8 cellular contexts compared by ENCODE assay signal in the genomic region with DNA sequence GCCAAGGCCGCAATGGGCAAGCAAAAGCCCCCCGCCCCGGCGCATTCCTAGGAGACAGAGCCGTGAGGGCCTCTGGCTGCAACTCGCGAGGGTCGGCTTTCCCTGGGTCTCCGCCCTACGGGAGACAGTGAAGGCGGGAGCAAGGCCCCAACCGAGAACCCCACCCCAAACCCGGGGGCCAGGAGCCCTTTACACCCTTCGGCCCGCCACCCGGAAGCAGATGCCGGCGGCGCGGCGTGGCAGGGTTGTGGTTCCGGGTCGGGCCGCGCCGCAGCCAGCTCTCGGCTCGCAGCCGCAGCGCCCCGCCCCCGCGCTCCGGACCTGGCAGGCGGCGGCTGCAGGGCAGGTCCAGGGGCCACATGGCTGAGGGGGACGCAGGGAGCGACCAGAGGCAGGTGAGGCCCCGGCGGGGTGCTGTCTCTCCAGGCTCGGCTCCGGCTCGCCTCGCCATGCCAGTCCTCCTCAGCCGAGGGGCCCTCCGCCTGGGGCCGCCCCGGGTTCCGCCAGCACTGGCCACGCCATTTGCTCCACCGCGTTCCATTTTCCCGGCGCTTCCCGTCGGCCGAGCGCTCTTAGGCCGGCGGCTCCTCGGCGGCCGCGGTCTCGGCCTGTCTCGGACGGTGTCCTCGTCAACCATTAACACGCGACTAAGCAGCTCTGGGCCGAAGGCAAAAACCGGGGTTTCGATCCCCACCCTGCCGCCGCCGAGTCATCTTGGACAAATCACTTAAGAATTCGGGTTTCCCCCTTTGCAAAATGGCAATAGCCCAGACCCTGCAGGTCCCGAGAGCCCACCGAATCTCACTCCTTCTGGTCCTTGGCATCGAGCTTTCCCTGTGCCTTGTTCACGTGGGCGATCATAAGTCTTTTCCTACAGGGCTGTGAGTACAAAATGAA.
A peak's percentile ranks its signal among the peaks of the same experiment; 100 is the strongest.
DNase-seq lines count a peak whose midpoint lies in the region; ATAC-seq and TF ChIP-seq lines count a peak whose summit lies in the region.

A gene with protein sequence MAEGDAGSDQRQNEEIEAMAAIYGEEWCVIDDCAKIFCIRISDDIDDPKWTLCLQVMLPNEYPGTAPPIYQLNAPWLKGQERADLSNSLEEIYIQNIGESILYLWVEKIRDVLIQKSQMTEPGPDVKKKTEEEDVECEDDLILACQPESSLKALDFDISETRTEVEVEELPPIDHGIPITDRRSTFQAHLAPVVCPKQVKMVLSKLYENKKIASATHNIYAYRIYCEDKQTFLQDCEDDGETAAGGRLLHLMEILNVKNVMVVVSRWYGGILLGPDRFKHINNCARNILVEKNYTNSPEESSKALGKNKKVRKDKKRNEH (plus strand): TSS at position 273 of the 897 bp plus-strand sequence. CDS start 87 bp downstream, at position 360.

- H3K27ac ChIP-seq in ACC112 (ENCODE audit: low read depth, low read length) = peak within 1 kb of the TSS; percentile 76
- peak within 1 kb of the TSS; percentile 29 for H3K27ac ChIP-seq in cingulate gyrus (ENCODE audit: low read depth, low read length)

- peak; percentile 92 for ATAC-seq in HG03064 (IDR thresholded peaks at IDR 0.05; ENCODE audit: low read depth, unreplicated experiment)

- peaks cover 23% of the 10 kb centered on the region for H3K79me2 ChIP-seq in ACC112 (ENCODE audit: control insufficient read depth, insufficient read depth, low read length, unreplicated experiment)

- H3K4me1 ChIP-seq in ACC112 (ENCODE audit: control insufficient read depth, insufficient read depth, low read length, unreplicated experiment) = peaks cover 12% of the 10 kb centered on the region

- peak; percentile 55 for TF ChIP-seq POLR2A in GM18526 (IDR thresholded peaks at IDR 0.05; ENCODE audit: extremely low read depth, insufficient read length)

- H2AFZ ChIP-seq in ACC112 (ENCODE audit: low read length, unreplicated experiment) = peak within 1 kb of the TSS; percentile 99

- peaks cover 6% of the 10 kb centered on the region; the same call in 1 of the 2 replicates for H3K36me3 ChIP-seq in ACC112 (ENCODE audit: insufficient read depth, low read length)

- peak within 1 kb of the TSS; percentile 86 for H3K4me3 ChIP-seq in ACC112 (ENCODE audit: low read depth, low read length)

- DNase-seq in NCI-H345 (lab: John Stamatoyannopoulos, UW) (peak; percentile 89), kidney tubule cell (ENCODE audit: low spot score) (peak; percentile 87)
- DNase-seq in activated CD4-positive, alpha-beta T cell treated with anti-CD3 and anti-CD28 coated beads for 48 hours = peak; percentile 81
- peak; percentile 58 to 62 for DNase-seq in stimulated activated CD4-positive, alpha-beta T cell treated with anti-CD3 and anti-CD28 coated beads, Interleukin-1b, Interleukin-23, amount 100 ng/mL, for 1 hour (ENCODE audit: low read depth in 2 of 2)

- no peaks in the 10 kb centered on the region for H3K27me3 ChIP-seq in ACC112 (ENCODE audit: insufficient read depth, low read length)

Comparison
In these comparisons a context has a peak if more than half of its experiments do, and no peak if none do; other contexts are left out.
1. Peak in every context shown above with its lines: DNase-seq, ATAC-seq, H3K4me3 ChIP-seq and H3K27ac ChIP-seq.